Comparison of ENCODE assay signal across 15 cellular contexts in the genomic region with DNA sequence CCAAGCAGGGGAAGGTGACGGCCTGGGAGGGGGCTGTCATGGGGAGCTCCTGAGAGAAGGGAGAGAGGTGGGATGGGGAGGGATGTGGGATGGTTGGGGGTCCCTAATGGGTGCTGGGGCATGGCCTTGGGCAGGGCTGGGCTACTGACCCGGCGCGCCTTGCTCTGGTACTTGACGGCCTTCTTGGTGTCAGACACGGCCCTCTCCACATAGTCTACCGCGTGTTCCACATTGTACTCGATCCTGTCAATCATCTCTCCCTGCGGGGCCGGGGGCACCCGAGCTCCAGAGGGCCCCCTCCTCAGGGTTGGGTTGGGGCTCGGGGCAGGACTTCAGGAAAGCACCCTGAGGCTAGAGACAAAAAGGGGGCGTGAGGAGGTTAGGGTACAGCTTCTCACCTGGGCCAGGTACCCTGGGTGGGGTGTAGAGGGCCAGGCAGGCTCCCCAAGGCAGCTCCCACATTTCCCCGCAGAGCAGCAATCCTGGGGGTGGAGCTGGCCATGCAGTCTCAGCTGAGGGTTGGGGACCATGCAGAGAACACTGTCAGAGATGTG.
"Had no signal": no experiment of that assay in that cellular context is flagged by ENCODE, and none has a peak within 500 bp of the region (broad histone marks: within the 10 kb centered on the region; RNA-seq: fewer than 3 reads in every experiment).

No MANE protein-coding gene starts in this region.

- H3K4me3 ChIP-seq: SJSA1 had no signal

- H3K9me3 Mint-ChIP-seq: activated B cell treated with CpG ODN at 0.5 μM for 24 hours; activated CD4-positive, alpha-beta memory T cell treated with anti-CD3 and anti-CD28 coated beads for 36 hours; activated CD4-positive, alpha-beta T cell treated with anti-CD3 and anti-CD28 coated beads, Interleukin-2, amount 10 ng/mL, durations not matched to agents 7 days and 5 days; activated T-cell treated with anti-CD3 and anti-CD28 coated beads, Interleukin-2, amount 50 U/mL, for 4 hours had no signal

- H3K27ac ChIP-seq: SJSA1 had no signal

- ATAC-seq: activated T-cell treated with anti-CD3 and anti-CD28 coated beads, Interleukin-2, amount 50 U/mL, for 4 hours had no signal

- H3K4me3 Mint-ChIP-seq: activated B cell treated with CpG ODN at 0.5 μM for 24 hours; activated CD4-positive, alpha-beta memory T cell treated with anti-CD3 and anti-CD28 coated beads for 36 hours; activated CD4-positive, alpha-beta T cell treated with anti-CD3 and anti-CD28 coated beads, Interleukin-2, amount 10 ng/mL, durations not matched to agents 7 days and 5 days; activated naive CD8-positive, alpha-beta T cell; activated T-cell treated with anti-CD3 and anti-CD28 coated beads, Interleukin-2, amount 50 U/mL, for 4 hours had no signal

- H3K27ac Mint-ChIP-seq: activated B cell treated with CpG ODN at 0.5 μM for 24 hours; activated CD4-positive, alpha-beta memory T cell treated with anti-CD3 and anti-CD28 coated beads for 36 hours; activated CD4-positive, alpha-beta T cell treated with anti-CD3 and anti-CD28 coated beads, Interleukin-2, amount 10 ng/mL, durations not matched to agents 7 days and 5 days; activated naive CD8-positive, alpha-beta T cell had no signal

- H3K9me3 ChIP-seq: SJSA1 had no signal

- H3K27me3 Mint-ChIP-seq: activated CD4-positive, alpha-beta memory T cell treated with anti-CD3 and anti-CD28 coated beads for 36 hours; activated CD4-positive, alpha-beta T cell treated with anti-CD3 and anti-CD28 coated beads, Interleukin-2, amount 10 ng/mL, durations not matched to agents 7 days and 5 days; activated naive CD8-positive, alpha-beta T cell had no signal

- H3K27me3 ChIP-seq: SJSA1 had no signal

- DNase-seq: activated B cell treated with CpG ODN at 0.5 μM for 24 hours; activated CD4-positive, alpha-beta T cell treated with anti-CD3 and anti-CD28 coated beads for 1 hour; activated CD8-positive, alpha-beta memory T cell treated with anti-CD3 and anti-CD28 coated beads for 24 hours; activated T-cell treated with anti-CD3 and anti-CD28 coated beads, Interleukin-2, amount 50 U/mL, for 4 hours; MM.1S; NCI-H1048; NCI-H1930; NCI-H226; T-helper 2 cell; T1000 had no signal

- FAIRE-seq: TTC549 had no signal
